ENCODE assay signal across 11 cellular contexts in the genomic region with DNA sequence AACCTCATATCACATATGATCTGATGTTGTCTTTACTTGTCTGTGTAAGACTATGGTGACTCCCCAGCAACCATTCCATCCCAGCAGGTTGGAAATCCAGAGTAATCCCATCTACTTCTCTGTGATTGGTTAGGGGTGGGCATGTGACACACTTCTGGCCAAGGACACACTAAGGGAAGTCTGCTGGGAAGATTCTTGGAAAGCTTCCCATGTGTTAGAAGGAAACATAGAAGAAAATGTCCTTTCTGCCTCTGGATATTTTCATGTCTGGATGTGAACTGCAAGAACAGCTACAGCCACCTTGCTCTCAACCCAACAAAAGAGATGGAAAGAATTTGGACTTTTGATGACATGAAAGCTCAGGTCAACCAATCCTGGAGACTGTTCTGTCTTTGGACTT. TPM values are rescaled to one million over a fixed set of nuclear protein-coding genes. Genes with fewer than 3 reads are reported as not detected.
A peak's percentile ranks its signal among the peaks of the same experiment; 100 is the strongest.
DNase-seq lines count a peak whose midpoint lies in the region; ATAC-seq, FAIRE-seq and TF ChIP-seq lines count a peak whose summit lies in the region.
"Had no signal": no experiment of that assay in that cellular context is flagged by ENCODE, and none has a peak within 500 bp of the region (broad histone marks: within the 10 kb centered on the region; RNA-seq: fewer than 3 reads in every experiment).

No MANE protein-coding gene starts in this region.

- ATAC-seq in body of pancreas: no peak
- ATAC-seq in lower lobe of right lung: no peak
- ATAC-seq: stimulated activated naive CD8-positive, alpha-beta T cell treated with anti-CD3 and anti-CD28 coated beads, Interleukin-15, amount 100 ng/mL, for 72 hours had no signal

- peaks cover 30% of the 10 kb centered on the region for H3K4me1 ChIP-seq in body of pancreas
- H3K4me1 ChIP-seq in left ventricle myocardium inferior: peaks cover 50% of the 10 kb centered on the region
- peaks cover 22% of the 10 kb centered on the region for H3K4me1 ChIP-seq in lower lobe of right lung

- no peaks in the 10 kb centered on the region for H3K36me3 ChIP-seq in body of pancreas (replicated peaks in 1 of 2; ENCODE audit: insufficient read depth in 1 of 2, low read depth in 2 of 2)
- no peaks in the 10 kb centered on the region for H3K36me3 ChIP-seq in left ventricle myocardium inferior
- H3K36me3 ChIP-seq in lower lobe of right lung: no peaks in the 10 kb centered on the region

- H3K4me3 ChIP-seq in body of pancreas: no peak overlapping the region
- H3K4me3 ChIP-seq in left ventricle myocardium inferior: no peak overlapping the region
- no peak overlapping the region for H3K4me3 ChIP-seq in lower lobe of right lung

- no peak for FAIRE-seq in urothelium cell line (lab: Jason Lieb, UNC)
- FAIRE-seq: colon had no signal

- H3K27me3 ChIP-seq in body of pancreas (no peaks in the 10 kb centered on the region), left ventricle myocardium inferior (ENCODE audit: low read depth) (no peaks in the 10 kb centered on the region), lower lobe of right lung (ENCODE audit: low read depth) (no peaks in the 10 kb centered on the region)

- DNase-seq in HT-29 (ENCODE audit: low spot score) (peak; percentile 44), body of pancreas (peak in 3 of 4 donors; percentile 20 to 32 (median 31)), left ventricle myocardium inferior (no peak), superior temporal gyrus (ENCODE audit: extremely low spot score) (peak; percentile 57), 8988T (no peak), urothelium cell line (ENCODE audit: low spot score) (no peak), lower lobe of right lung (no peak)
- DNase-seq: NCI-H1930; SIG-M5; stimulated activated naive CD8-positive, alpha-beta T cell treated with anti-CD3 and anti-CD28 coated beads, Interleukin-15, amount 100 ng/mL, for 72 hours had no signal

- H3K27ac ChIP-seq in body of pancreas (no peak overlapping the region), left ventricle myocardium inferior (replicated peaks) (peak overlapping the region; percentile 96), lower lobe of right lung (no peak overlapping the region)

- no peak for TF ChIP-seq POLR2A in body of pancreas (IDR thresholded peaks at IDR 0.05)

- H3K9me3 ChIP-seq in body of pancreas (no peaks in the 10 kb centered on the region), left ventricle myocardium inferior (replicated peaks) (no peaks in the 10 kb centered on the region), lower lobe of right lung (no peaks in the 10 kb centered on the region)

- intact Hi-C loops in body of pancreas (cut with DNase I) (no loop called here), left ventricle myocardium inferior (cut with micrococcal nuclease) (no loop called here), lower lobe of right lung (cut with DNase I) (no loop called here)

- TF ChIP-seq CTCF in body of pancreas (IDR thresholded peaks at IDR 0.05) (no peak), left ventricle myocardium inferior (IDR thresholded peaks at IDR 0.05; ENCODE audit: borderline replicate concordance) (no peak), lower lobe of right lung (IDR thresholded peaks at IDR 0.05) (no peak)

RNA-seq across cellular contexts. Expression of a gene that starts 2.6 kb away (rescaled TPM):
- total RNA-seq in HT-29 (2014; rRNA removed; shearing (Covaris generic)): 23.8 and 40.0 TPM in 2 replicates
- total RNA-seq in body of pancreas: 10 to 100 TPM; 15.2 to 15.8 TPM
- 27.8 TPM for total RNA-seq in left ventricle myocardium inferior
- 29.0 TPM for total RNA-seq in lower lobe of right lung

Comparison
In these comparisons a context has a peak if more than half of its experiments do, and no peak if none do; other contexts are left out.
1. DNase-seq: peak in HT-29 (single experiment), body of pancreas (3 of 4) and superior temporal gyrus (single experiment); none in left ventricle myocardium inferior (single experiment), 8988T (single experiment), urothelium cell line (single experiment) and lower lobe of right lung (single experiment).